7 cellular contexts compared by ENCODE assay signal in the genomic region with DNA sequence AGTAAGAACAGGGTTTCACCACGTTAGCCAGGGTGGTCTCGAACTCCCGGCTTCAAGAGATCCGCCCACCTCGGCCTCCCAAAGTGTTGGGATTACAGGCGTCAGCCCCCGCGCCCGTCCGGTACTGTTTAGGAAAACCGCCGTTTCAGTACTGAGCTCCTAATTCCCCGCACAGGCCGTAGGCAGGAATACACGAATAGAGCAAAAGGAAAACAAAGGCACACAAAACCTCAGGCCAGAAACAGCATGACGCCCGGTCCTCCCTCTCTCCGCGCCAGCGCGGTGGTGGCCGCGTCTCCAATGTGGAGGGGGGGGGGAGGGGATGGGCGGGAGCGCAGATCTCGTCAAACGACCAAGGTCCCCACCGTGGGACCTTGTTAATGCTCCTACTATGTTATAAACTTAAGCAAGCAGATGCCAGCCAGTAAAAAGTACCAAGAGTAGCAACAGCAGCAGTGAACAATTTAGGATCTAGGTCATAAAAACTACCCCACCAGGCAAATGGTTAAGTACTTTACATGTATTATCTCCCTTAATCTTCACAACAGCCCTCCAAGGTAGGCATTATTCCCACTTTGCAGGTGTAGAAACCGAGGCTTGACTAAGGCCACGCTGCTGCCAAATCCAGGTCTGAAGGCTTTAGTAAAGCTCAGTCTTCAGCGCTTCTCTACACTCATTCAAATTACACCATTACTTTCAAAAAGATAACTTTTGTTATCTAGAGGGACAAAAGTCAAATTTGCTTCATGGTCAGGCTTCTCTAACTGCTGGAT.
A peak's percentile ranks its signal among the peaks of the same experiment; 100 is the strongest.
DNase-seq lines count a peak whose midpoint lies in the region; ATAC-seq and TF ChIP-seq lines count a peak whose summit lies in the region.

No MANE protein-coding gene starts in this region.

- peaks cover 18% of the 10 kb centered on the region for H3K36me3 ChIP-seq in WERI-Rb-1

- peak overlapping the region; percentile 44 for H3K4me3 ChIP-seq in WERI-Rb-1 (ENCODE audit: low read depth, low read length)

- H3K27ac ChIP-seq in WERI-Rb-1 (peak overlapping the region; percentile 92), cingulate gyrus (ENCODE audit: low read depth, low read length) (peak overlapping the region; percentile 76)

- peak; percentile 8 for ATAC-seq in GM18517 (IDR thresholded peaks at IDR 0.05; ENCODE audit: unreplicated experiment)

- TF ChIP-seq CTCF in WERI-Rb-1 (IDR thresholded peaks at IDR 0.05; ENCODE audit: low read depth, low read length): no peak

- H3K9me3 ChIP-seq in WERI-Rb-1 (ENCODE audit: severe bottlenecking): no peaks in the 10 kb centered on the region

- H3K27me3 ChIP-seq in WERI-Rb-1 (ENCODE audit: insufficient read depth, low read depth, severe bottlenecking): no peaks in the 10 kb centered on the region

- DNase-seq in NCI-H2029 (lab: John Stamatoyannopoulos, UW) (peak; percentile 29), WERI-Rb-1 (peak; percentile 86), kidney tubule cell (ENCODE audit: low spot score) (peak; percentile 39), putamen (ENCODE audit: low spot score) (no peak)
- peak in 2 of 3 donors; percentile 23 to 25 for DNase-seq in stimulated activated CD4-positive, alpha-beta T cell treated with anti-CD3 and anti-CD28 coated beads, Interleukin-12 subunit alpha, Interleukin-12 subunit beta, amount 100 ng/mL, for 48 hours (ENCODE audit: low read depth in 2 of 3, low spot score in 1 of 3)
